In genomic region chr10:28678687-28679457, GRCh38 we compare ENCODE assay signal across 8 cellular contexts. TPM values are rescaled to one million over a fixed set of nuclear protein-coding genes. Genes with fewer than 3 reads are reported as not detected.
DNase-seq lines count a peak whose midpoint lies in the region; ATAC-seq and TF ChIP-seq lines count a peak whose summit lies in the region.

No MANE protein-coding gene starts in this region.

- H4K20me1 ChIP-seq in BLaER1 (peaks cover 65% of the 10 kb centered on the region), Loucy (ENCODE audit: insufficient read depth, low read length, poor library complexity, severe bottlenecking) (no peaks in the 10 kb centered on the region), Karpas-422 (ENCODE audit: insufficient read depth, low read depth, low read length) (no peaks in the 10 kb centered on the region)

- no peak for DNase-seq in activated naive CD8-positive, alpha-beta T cell treated with anti-CD3 and anti-CD28 coated beads, Interleukin-2, amount 50 U/mL, for 24 hours
- DNase-seq in immature natural killer cell (no peak), putamen (ENCODE audit: low spot score) (no peak), superior temporal gyrus (ENCODE audit: extremely low spot score) (no peak), Karpas-422 (no peak)

- TF ChIP-seq CTCF in Loucy (conservative IDR thresholded peaks at IDR 0.05; ENCODE audit: low read length) = no peak

- H3K4me1 ChIP-seq in BLaER1 (peaks cover 44% of the 10 kb centered on the region), Loucy (ENCODE audit: insufficient read depth, low read length, poor library complexity, severe bottlenecking) (peaks cover 24% of the 10 kb centered on the region), subcutaneous abdominal adipose tissue (ENCODE audit: control insufficient read depth in 5 of 5, insufficient read depth in 5 of 5, low read length in 5 of 5) (peaks cover 0 to 46% (median 44%) of the 10 kb centered on the region in 5 donors), Karpas-422 (ENCODE audit: low read length) (no peaks in the 10 kb centered on the region)

- H3K79me2 ChIP-seq in Loucy (ENCODE audit: insufficient read depth, low read length) (no peaks in the 10 kb centered on the region), Karpas-422 (ENCODE audit: low read length) (no peaks in the 10 kb centered on the region)

- H3K9me3 Mint-ChIP-seq in activated naive CD8-positive, alpha-beta T cell treated with anti-CD3 and anti-CD28 coated beads, Interleukin-2, amount 50 U/mL, for 24 hours = no peaks in the 10 kb centered on the region
- peaks cover 0 to 2% (median 0%) of the 10 kb centered on the region in 6 donors for H3K9me3 Mint-ChIP-seq in immature natural killer cell

- H3K36me3 ChIP-seq in BLaER1 = peaks cover 29% of the 10 kb centered on the region
- no peaks in the 10 kb centered on the region for H3K36me3 ChIP-seq in Loucy (ENCODE audit: insufficient read depth, low read length)
- peaks cover 0 to 7% (median 4%) of the 10 kb centered on the region in 5 donors for H3K36me3 ChIP-seq in subcutaneous abdominal adipose tissue (ENCODE audit: control insufficient read depth in 5 of 5, insufficient read depth in 5 of 5, low read length in 5 of 5)
- H3K36me3 ChIP-seq in Karpas-422 (ENCODE audit: insufficient read depth, low read length) = no peaks in the 10 kb centered on the region

- peak overlapping the region; percentile 88 for H3K4me2 ChIP-seq in BLaER1
- H3K4me2 ChIP-seq in Loucy (ENCODE audit: low read depth, low read length, poor library complexity, severe bottlenecking) = peak overlapping the region; percentile 92
- H3K4me2 ChIP-seq in Karpas-422 (ENCODE audit: low read depth, low read length, poor library complexity, severe bottlenecking) = no peak overlapping the region

- H3K9me3 ChIP-seq in BLaER1 = no peaks in the 10 kb centered on the region
- H3K9me3 ChIP-seq in Loucy (ENCODE audit: insufficient read depth, low read depth, low read length) = no peaks in the 10 kb centered on the region
- no peaks in the 10 kb centered on the region for H3K9me3 ChIP-seq in subcutaneous abdominal adipose tissue (ENCODE audit: control insufficient read depth in 5 of 5, low read length in 5 of 5)
- H3K9me3 ChIP-seq in Karpas-422 (ENCODE audit: low read length) = no peaks in the 10 kb centered on the region

- H3K27me3 Mint-ChIP-seq in activated naive CD8-positive, alpha-beta T cell treated with anti-CD3 and anti-CD28 coated beads, Interleukin-2, amount 50 U/mL, for 24 hours = peaks cover 63% of the 10 kb centered on the region
- peaks cover 13 to 24% (median 23%) of the 10 kb centered on the region in 3 donors for H3K27me3 Mint-ChIP-seq in immature natural killer cell (ENCODE audit: low read depth in 3 of 3)

- H3K9ac ChIP-seq in BLaER1 = peak overlapping the region; percentile 95
- H3K9ac ChIP-seq in Loucy (ENCODE audit: low read depth, low read length, poor library complexity, severe bottlenecking) = peak overlapping the region; percentile 70
- H3K9ac ChIP-seq in subcutaneous abdominal adipose tissue (ENCODE audit: low read length in 5 of 5) = peak overlapping the region in 4 of 5 donors; percentile 30 to 78 (median 64)
- H3K9ac ChIP-seq in Karpas-422 (ENCODE audit: low read length) = no peak overlapping the region

- H3K36me3 Mint-ChIP-seq in activated naive CD8-positive, alpha-beta T cell treated with anti-CD3 and anti-CD28 coated beads, Interleukin-2, amount 50 U/mL, for 24 hours (ENCODE audit: low read depth) = no peaks in the 10 kb centered on the region
- no peaks in the 10 kb centered on the region for H3K36me3 Mint-ChIP-seq in immature natural killer cell

- H3K27me3 ChIP-seq in BLaER1 (no peaks in the 10 kb centered on the region), Loucy (ENCODE audit: insufficient read depth, low read length, poor library complexity, severe bottlenecking) (peaks cover 14% of the 10 kb centered on the region), subcutaneous abdominal adipose tissue (ENCODE audit: control insufficient read depth in 5 of 5, insufficient read depth in 4 of 5, low read length in 5 of 5) (peaks cover 0 to 13% (median 4%) of the 10 kb centered on the region in 5 donors), Karpas-422 (ENCODE audit: low read length) (no peaks in the 10 kb centered on the region)

- peak overlapping the region; percentile 43 for H3K27ac Mint-ChIP-seq in activated naive CD8-positive, alpha-beta T cell treated with anti-CD3 and anti-CD28 coated beads, Interleukin-2, amount 50 U/mL, for 24 hours
- H3K27ac Mint-ChIP-seq in immature natural killer cell = peak overlapping the region in 1 of 6 donors; percentile 20

- peak overlapping the region; percentile 86 for H3K4me3 Mint-ChIP-seq in activated naive CD8-positive, alpha-beta T cell treated with anti-CD3 and anti-CD28 coated beads, Interleukin-2, amount 50 U/mL, for 24 hours
- H3K4me3 Mint-ChIP-seq in immature natural killer cell = peak overlapping the region; percentile 81 to 91 (median 84)

- H3K4me3 ChIP-seq in BLaER1 = peak overlapping the region; percentile 99
- H3K4me3 ChIP-seq in Loucy (ENCODE audit: low read length, poor library complexity, severe bottlenecking) = peak overlapping the region; percentile 73
- peak overlapping the region; percentile 67 to 88 (median 71) for H3K4me3 ChIP-seq in subcutaneous abdominal adipose tissue (ENCODE audit: low read depth in 1 of 5, low read length in 5 of 5)
- H3K4me3 ChIP-seq in Karpas-422 (ENCODE audit: low read length) = no peak overlapping the region

- H3K9me2 ChIP-seq in Loucy (replicated peaks; ENCODE audit: low read depth, low read length) (no peaks in the 10 kb centered on the region), Karpas-422 (replicated peaks; ENCODE audit: insufficient read depth, low read length) (no peaks in the 10 kb centered on the region)

- H2AFZ ChIP-seq in Loucy (ENCODE audit: low read length) = peak overlapping the region; percentile 84
- no peak overlapping the region for H2AFZ ChIP-seq in Karpas-422 (ENCODE audit: low read length)

- H3F3A ChIP-seq in Loucy (ENCODE audit: low read depth) = no peaks in the 10 kb centered on the region

- H3K27ac ChIP-seq in BLaER1 (peak overlapping the region; percentile 93), subcutaneous abdominal adipose tissue (ENCODE audit: low read depth, low read length) (no peak overlapping the region), Karpas-422 (ENCODE audit: low read length) (no peak overlapping the region)

- H3K4me1 Mint-ChIP-seq in activated naive CD8-positive, alpha-beta T cell treated with anti-CD3 and anti-CD28 coated beads, Interleukin-2, amount 50 U/mL, for 24 hours = peaks cover 30% of the 10 kb centered on the region
- H3K4me1 Mint-ChIP-seq in immature natural killer cell = peaks cover 28 to 35% of the 10 kb centered on the region in 2 donors

- ATAC-seq in activated naive CD8-positive, alpha-beta T cell treated with anti-CD3 and anti-CD28 coated beads, Interleukin-2, amount 50 U/mL, for 24 hours = no peak

RNA-seq across cellular contexts. Expression of gene BAMBI, which starts 1.6 kb away (rescaled TPM):
- under 1 TPM in 2 of 3 donors, not detected in 1; 0.23 to 0.28 TPM for polyA plus RNA-seq in immature natural killer cell
- not detected in 2 replicates for total RNA-seq in Karpas-422 (2014; rRNA removed; shearing (Covaris generic); ENCODE audit: low replicate concordance)
